In genomic region chr1:226082959-226083302, GRCh38 we compare ENCODE assay signal across 8 cellular contexts. TPM values are rescaled to one million over a fixed set of nuclear protein-coding genes. Genes with fewer than 3 reads are reported as not detected.
DNase-seq lines count a peak whose midpoint lies in the region; ATAC-seq and TF ChIP-seq lines count a peak whose summit lies in the region.

No MANE protein-coding gene starts in this region.

- no peak for TF ChIP-seq EP300 in gastroesophageal sphincter (IDR thresholded peaks at IDR 0.05)

- no peak for TF ChIP-seq POLR2A in gastroesophageal sphincter (IDR thresholded peaks at IDR 0.05)

- no peaks in the 10 kb centered on the region for H3K9me3 Mint-ChIP-seq in activated CD4-positive, alpha-beta memory T cell treated with anti-CD3 and anti-CD28 coated beads, Interleukin-2, amount 10 ng/mL, durations not matched to agents 7 days and 5 days

- no peak overlapping the region for H3K27ac Mint-ChIP-seq in activated CD4-positive, alpha-beta memory T cell treated with anti-CD3 and anti-CD28 coated beads, Interleukin-2, amount 10 ng/mL, durations not matched to agents 7 days and 5 days

- CTCF ChIA-PET in activated CD4-positive, alpha-beta memory T cell treated with anti-CD3 and anti-CD28 coated beads, Interleukin-2, amount 10 ng/mL, durations not matched to agents 7 days and 5 days (lab: Charles Lee), result interaction anchor here (0.8 to 4.3 kb wide), 13 partner anchors 9 to 95 kb away, joined by 3 to 37 read pairs (median 3); no protein-coding TSS in a partner anchor

- H3K36me3 Mint-ChIP-seq in activated CD4-positive, alpha-beta memory T cell treated with anti-CD3 and anti-CD28 coated beads, Interleukin-2, amount 10 ng/mL, durations not matched to agents 7 days and 5 days (ENCODE audit: low read depth), result no peaks in the 10 kb centered on the region

- DNase-seq in COR-L47 (lab: John Stamatoyannopoulos, UW) (peak; percentile 27), HL-60 (ENCODE audit: low read depth in 1 of 2, low spot score in 1 of 2) (peak in 1 of 2 experiments; percentile 24), occipital lobe (lab: John Stamatoyannopoulos, UW) (peak; percentile 40), NCI-H1930 (lab: John Stamatoyannopoulos, UW) (no peak)
- no peak for DNase-seq in activated CD4-positive, alpha-beta memory T cell treated with anti-CD3 and anti-CD28 coated beads, Interleukin-2, amount 10 ng/mL, durations not matched to agents 7 days and 5 days
- no peak for DNase-seq in stimulated activated CD4-positive, alpha-beta T cell treated with anti-CD3 and anti-CD28 coated beads, Interleukin-2, amount 100 ng/mL, for 48 hours

- peak overlapping the region; percentile 93 for H3K4me3 Mint-ChIP-seq in activated CD4-positive, alpha-beta memory T cell treated with anti-CD3 and anti-CD28 coated beads, Interleukin-2, amount 10 ng/mL, durations not matched to agents 7 days and 5 days

- peak overlapping the region; percentile 74 for H3K4me3 ChIP-seq in HL-60 (replicated peaks; ENCODE audit: insufficient read depth, low read length)
- H3K4me3 ChIP-seq in gastroesophageal sphincter, result peak overlapping the region; percentile 47 to 78

- ATAC-seq in GM21367 (IDR thresholded peaks at IDR 0.05; ENCODE audit: unreplicated experiment), result peak; percentile 14
- peak; percentile 83 for ATAC-seq in gastroesophageal sphincter

- H3K4me1 Mint-ChIP-seq in activated CD4-positive, alpha-beta memory T cell treated with anti-CD3 and anti-CD28 coated beads, Interleukin-2, amount 10 ng/mL, durations not matched to agents 7 days and 5 days, result peaks cover 8% of the 10 kb centered on the region

- peaks cover 0 to 15% (median 6%) of the 10 kb centered on the region in 3 donors for H3K4me1 ChIP-seq in gastroesophageal sphincter

- no peaks in the 10 kb centered on the region for H3K9me3 ChIP-seq in gastroesophageal sphincter

- TF ChIP-seq CTCF in HL-60 (IDR thresholded peaks at IDR 0.05; ENCODE audit: insufficient read depth, low read length) (no peak), gastroesophageal sphincter (IDR thresholded peaks at IDR 0.05) (no peak)

- no CpG with 5 or more reads among the region's 23 CpGs for WGBS in gastroesophageal sphincter (ENCODE audit: low coverage in 1 of 2), 2 donors

- H3K27me3 ChIP-seq in HL-60 (ENCODE audit: insufficient read depth, poor library complexity, severe bottlenecking) (no peaks in the 10 kb centered on the region), gastroesophageal sphincter (no peaks in the 10 kb centered on the region)

- peaks cover 6% of the 10 kb centered on the region for H3K27me3 Mint-ChIP-seq in activated CD4-positive, alpha-beta memory T cell treated with anti-CD3 and anti-CD28 coated beads, Interleukin-2, amount 10 ng/mL, durations not matched to agents 7 days and 5 days

- POLR2A ChIA-PET in activated CD4-positive, alpha-beta memory T cell treated with anti-CD3 and anti-CD28 coated beads, Interleukin-2, amount 10 ng/mL, durations not matched to agents 7 days and 5 days (lab: Charles Lee), result interaction anchor here (0.8 to 3.1 kb wide), 16 partner anchors 9 to 325 kb away, joined by 3 to 29 read pairs (median 8); partner anchors contain the start of genes H3-3A, PARP1, SDE2 and SRP9

- H3K27ac ChIP-seq in HL-60 (replicated peaks) (no peak overlapping the region), gastroesophageal sphincter (peak overlapping the region in 3 of 4 donors; percentile 84 to 89 (median 85))

- no peaks in the 10 kb centered on the region for H3K36me3 ChIP-seq in gastroesophageal sphincter

RNA-seq across cellular contexts. Expression of gene H3-3A, which starts 20.4 kb away (rescaled TPM):
- 100 to 1,000 TPM; 480 to 486 TPM for total RNA-seq in activated CD4-positive, alpha-beta memory T cell treated with anti-CD3 and anti-CD28 coated beads, Interleukin-2, amount 10 ng/mL, durations not matched to agents 7 days and 5 days
- total RNA-seq in gastroesophageal sphincter (100 to 1,000 TPM; 309 to 383 (median 364) TPM), occipital lobe (371 TPM)

Comparison
In these comparisons a context has a peak if more than half of its experiments do, and no peak if none do; other contexts are left out.
1. DNase-seq: peak in COR-L47 (single experiment) and occipital lobe (single experiment); none in activated CD4-positive, alpha-beta memory T cell treated with anti-CD3 and anti-CD28 coated beads, Interleukin-2, amount 10 ng/mL, durations not matched to agents 7 days and 5 days (single experiment), stimulated activated CD4-positive, alpha-beta T cell treated with anti-CD3 and anti-CD28 coated beads, Interleukin-2, amount 100 ng/mL, for 48 hours (0 of 2) and NCI-H1930 (0 of 2).